10 cellular contexts compared by ENCODE assay signal in genomic region chr9:78115073-78115472, GRCh38.
DNase-seq lines count a peak whose midpoint lies in the region; ATAC-seq, FAIRE-seq and TF ChIP-seq lines count a peak whose summit lies in the region.
"Had no signal": no experiment of that assay in that cellular context is flagged by ENCODE, and none has a peak within 500 bp of the region (broad histone marks: within the 10 kb centered on the region; RNA-seq: fewer than 3 reads in every experiment).

No MANE protein-coding gene starts in this region.

- H3K4me3 ChIP-seq in LNCaP clone FGC (ENCODE audit: low read depth, low read length) (no peak overlapping the region), small intestine (ENCODE audit: low read depth in 1 of 2, low read length in 2 of 2) (no peak overlapping the region)

- FAIRE-seq in small intestine (lab: Jason Lieb, UNC): no peak
- FAIRE-seq: endometrium had no signal

- no peak overlapping the region for H3K4me3 Mint-ChIP-seq in activated CD4-positive, alpha-beta T cell treated with anti-CD3 and anti-CD28 coated beads for 36 hours

- no peak overlapping the region for H3K27ac Mint-ChIP-seq in activated CD4-positive, alpha-beta T cell treated with anti-CD3 and anti-CD28 coated beads for 36 hours

- peaks cover 39% of the 10 kb centered on the region for H3K4me1 Mint-ChIP-seq in activated CD4-positive, alpha-beta T cell treated with anti-CD3 and anti-CD28 coated beads for 36 hours

- no peaks in the 10 kb centered on the region for H3K27me3 Mint-ChIP-seq in activated CD4-positive, alpha-beta T cell treated with anti-CD3 and anti-CD28 coated beads for 36 hours

- no peaks in the 10 kb centered on the region for H3K9me3 ChIP-seq in small intestine (ENCODE audit: control insufficient read depth, low read depth)

- no peak for DNase-seq in activated CD4-positive, alpha-beta T cell treated with anti-CD3 and anti-CD28 coated beads for 36 hours
- no peak for DNase-seq in activated CD4-positive, alpha-beta T cell treated with anti-CD3 and anti-CD28 coated beads, Interleukin-2, amount 50 U/mL, for 1 hour
- DNase-seq in LNCaP clone FGC (ENCODE audit: low read depth) (no peak), dermis blood vessel endothelial cell (peak; percentile 23), small intestine (peak; percentile 10), ureter (ENCODE audit: low spot score) (no peak), DMS153 (lab: John Stamatoyannopoulos, UW) (no peak)
- DNase-seq: COR-L47 had no signal

- peak; percentile 22; the same call in 1 of the 2 replicates for TF ChIP-seq CTCF in LNCaP clone FGC (IDR thresholded peaks at IDR 0.05; ENCODE audit: control insufficient read depth, extremely low read depth, insufficient read depth)

- CTCF ChIA-PET in activated CD4-positive, alpha-beta T cell treated with anti-CD3 and anti-CD28 coated beads for 36 hours (lab: Charles Lee): interaction anchor here (0.6 to 2.7 kb wide), 11 partner anchors 10 to 888 kb away, joined by 3 to 12 read pairs (median 4); no protein-coding TSS in a partner anchor

- intact Hi-C loops in activated CD4-positive, alpha-beta T cell treated with anti-CD3 and anti-CD28 coated beads for 36 hours (cut with DNase I, micrococcal nuclease): loop anchor here (5.0 kb wide), 3 partner anchors 122 to 638 kb away; partner anchors contain the start of gene CEP78 (in 1 of the 2)

- peaks cover 4% of the 10 kb centered on the region for H3K9me3 Mint-ChIP-seq in activated CD4-positive, alpha-beta T cell treated with anti-CD3 and anti-CD28 coated beads for 36 hours (ENCODE audit: low read depth)

- H3K36me3 ChIP-seq in small intestine (ENCODE audit: control insufficient read depth in 2 of 2, insufficient read depth in 2 of 2, low read length in 2 of 2): no peaks in the 10 kb centered on the region

- no peaks in the 10 kb centered on the region for H3K4me1 ChIP-seq in small intestine (ENCODE audit: control insufficient read depth in 2 of 2, insufficient read depth in 1 of 2, low read depth in 1 of 2, low read length in 1 of 2)

- H3K36me3 Mint-ChIP-seq in activated CD4-positive, alpha-beta T cell treated with anti-CD3 and anti-CD28 coated beads for 36 hours (ENCODE audit: low read depth): no peaks in the 10 kb centered on the region

- POLR2A ChIA-PET in activated CD4-positive, alpha-beta T cell treated with anti-CD3 and anti-CD28 coated beads for 36 hours (lab: Charles Lee): no interaction called here

- H3K27ac ChIP-seq in small intestine (ENCODE audit: low read depth in 1 of 2, low read length in 1 of 2): no peak overlapping the region

- ATAC-seq in activated CD4-positive, alpha-beta T cell treated with anti-CD3 and anti-CD28 coated beads for 36 hours: peak; percentile 21
- ATAC-seq in HG02840 (IDR thresholded peaks at IDR 0.05; ENCODE audit: low FRiP score, unreplicated experiment): no peak

- no peaks in the 10 kb centered on the region for H3K27me3 ChIP-seq in small intestine (ENCODE audit: control insufficient read depth in 2 of 2, insufficient read depth in 2 of 2, low read length in 2 of 2)

- 61 to 92% (median 88%) methylated on average over 1 of the region's 1 CpG for WGBS in small intestine, 3 donors

Comparison
In these comparisons a context has a peak if more than half of its experiments do, and no peak if none do; other contexts are left out.
1. DNase-seq: peak in dermis blood vessel endothelial cell (single experiment) and small intestine (single experiment); none in activated CD4-positive, alpha-beta T cell treated with anti-CD3 and anti-CD28 coated beads for 36 hours (single experiment), activated CD4-positive, alpha-beta T cell treated with anti-CD3 and anti-CD28 coated beads, Interleukin-2, amount 50 U/mL, for 1 hour (single experiment), LNCaP clone FGC (single experiment), ureter (single experiment) and DMS153 (single experiment).